In the genomic region with DNA sequence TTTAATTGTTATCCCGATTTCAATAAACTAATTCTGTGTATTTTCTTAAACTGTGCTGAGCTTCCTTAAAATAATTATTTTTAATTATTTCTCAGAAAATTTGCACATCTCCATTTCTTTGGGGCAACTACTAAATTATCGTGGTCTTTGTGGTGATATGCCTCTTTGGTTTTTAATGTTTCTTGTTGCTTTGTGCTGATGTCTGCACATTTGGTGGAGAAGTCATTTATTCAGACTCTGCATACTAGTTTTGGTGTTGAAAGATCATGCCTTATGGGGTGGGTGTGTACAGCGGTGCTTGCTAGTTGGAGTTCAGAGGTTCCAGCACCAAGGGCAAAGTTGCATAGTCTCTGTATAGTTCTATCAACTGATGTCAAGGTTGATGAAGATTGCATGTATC, we compare ENCODE assay signal across 8 cellular contexts.
"Had no signal": no experiment of that assay in that cellular context is flagged by ENCODE, and none has a peak within 500 bp of the region (broad histone marks: within the 10 kb centered on the region; RNA-seq: fewer than 3 reads in every experiment).

No MANE protein-coding gene starts in this region.

- DNase-seq: GDM1, GF-D8 had no signal

- ATAC-seq: GM12878 had no signal

- FAIRE-seq: G401.6, GM12878, GM12891, GM12892, GM18507, GM19239 had no signal

- H3K4me3 ChIP-seq: GM12878 had no signal
